ENCODE assay signal across 28 cellular contexts in genomic region chr14:77206877-77207389, GRCh38. TPM values are rescaled to one million over a fixed set of nuclear protein-coding genes. Genes with fewer than 3 reads are reported as not detected.
A peak's percentile ranks its signal among the peaks of the same experiment; 100 is the strongest.
DNase-seq lines count a peak whose midpoint lies in the region; ATAC-seq and TF ChIP-seq lines count a peak whose summit lies in the region.
"Had no signal": no experiment of that assay in that cellular context is flagged by ENCODE, and none has a peak within 500 bp of the region (broad histone marks: within the 10 kb centered on the region; RNA-seq: fewer than 3 reads in every experiment).

No MANE protein-coding gene starts in this region.

- no TSS peak for BruUV-seq in HCT116 (replicated peaks; lab: Mats Ljungman, UMichigan)

- in situ Hi-C loops in brain microvascular endothelial cell (cut with HindIII; ENCODE audit: low pct_ligation_motif_present, low sequenced_read_pairs), result no loop called here

- no peak overlapping the region for H3K4me3 ChIP-seq in HCT116 (replicated peaks in 1 of 2; ENCODE audit: low read depth in 1 of 2, low read length in 2 of 2)
- H3K4me3 ChIP-seq in brain microvascular endothelial cell (ENCODE audit: low read depth, low read length), result no peak overlapping the region
- no peak overlapping the region for H3K4me3 ChIP-seq in CD4-positive, alpha-beta memory T cell (ENCODE audit: low read length in 2 of 2)
- H3K4me3 ChIP-seq: A549, GM23248, left lung, Peyer's patch, prostate gland, SJSA1 had no signal

- H3K79me2 ChIP-seq in HCT116 (ENCODE audit: insufficient read depth, low read length), result no peaks in the 10 kb centered on the region

- H3K9me3 Mint-ChIP-seq in CD4-positive, alpha-beta memory T cell, result peaks cover 0 to 3% (median 0%) of the 10 kb centered on the region in 8 donors
- H3K9me3 Mint-ChIP-seq: activated CD4-positive, alpha-beta memory T cell treated with anti-CD3 and anti-CD28 coated beads for 36 hours; activated naive CD4-positive, alpha-beta T cell treated with anti-CD3 and anti-CD28 coated beads, Interleukin-2, amount 10 ng/mL, durations not matched to agents 7 days and 5 days; activated T-helper 1 cell treated with anti-CD3 and anti-CD28 coated beads, Interleukin-12 subunit alpha, Interleukin-12 subunit beta, Interleukin-2, Interleukin-4 antibody, amounts not matched to agents 30 ng/mL and 10 ng/mL and 1 ng/mL, durations not matched to agents 14 hours and 24 hours and 36 hours; brain; CD8-positive, alpha-beta T cell; stimulated activated naive CD8-positive, alpha-beta T cell treated with anti-CD3 and anti-CD28 coated beads, Interleukin-15, Interleukin-2, amounts not matched to agents 100 ng/mL and 50 ng/mL, for 24 hours had no signal

- H3K4me2 ChIP-seq in HCT116 (ENCODE audit: low read length), result no peak overlapping the region
- H3K4me2 ChIP-seq: A549 had no signal

- H3K36me3 ChIP-seq in HCT116 (ENCODE audit: control insufficient read depth in 1 of 2, insufficient read depth in 2 of 2, low read length in 2 of 2), result no peaks in the 10 kb centered on the region
- H3K36me3 ChIP-seq in brain microvascular endothelial cell (replicated peaks), result no peaks in the 10 kb centered on the region
- H3K36me3 ChIP-seq in CD4-positive, alpha-beta memory T cell (ENCODE audit: insufficient read depth, low read length), result no peaks in the 10 kb centered on the region
- H3K36me3 ChIP-seq: left lung, Peyer's patch, prostate gland, SJSA1 had no signal

- DNase-seq in NCI-H1417 (lab: John Stamatoyannopoulos, UW) (peak in 2 of 3 experiments; percentile 24 to 51), NCI-H1417 treated with DMSO at 0.1 percent for 48 hours (lab: John Stamatoyannopoulos, UW) (no peak), HCT116 (ENCODE audit: low read depth, low spot score) (no peak), brain microvascular endothelial cell (no peak), SIG-M5 (lab: John Stamatoyannopoulos, UW) (no peak)
- no peak for DNase-seq in stimulated activated CD4-positive, alpha-beta T cell treated with anti-CD3 and anti-CD28 coated beads, Interleukin-2, amount 100 ng/mL, for 24 hours
- DNase-seq in CD4-positive, alpha-beta memory T cell, result no peak
- DNase-seq: activated CD4-positive, alpha-beta memory T cell treated with anti-CD3 and anti-CD28 coated beads for 36 hours; activated CD4-positive, CD25-positive, alpha-beta regulatory T cell treated with anti-CD3 and anti-CD28 coated beads, Interleukin-2, amount 50 U/mL, for 72 hours; activated CD8-positive, alpha-beta memory T cell treated with anti-CD3 and anti-CD28 coated beads, Interleukin-2, amount 50 U/mL, for 4 hours; activated naive CD4-positive, alpha-beta T cell treated with anti-CD3 and anti-CD28 coated beads, Interleukin-2, amount 10 ng/mL, durations not matched to agents 7 days and 5 days; AML-193; CD8-positive, alpha-beta T cell; GM23248; Kasumi-1; left lung; NCI-H2029; NCI-H446 treated with DMSO at 0.1 percent for 48 hours; Peyer's patch; stimulated activated CD4-positive, alpha-beta T cell treated with anti-CD3 and anti-CD28 coated beads, Interleukin-15, amount 100 ng/mL, for 24 hours had no signal

- H3K36me3 Mint-ChIP-seq in CD4-positive, alpha-beta memory T cell, result no peaks in the 10 kb centered on the region
- H3K36me3 Mint-ChIP-seq: activated CD4-positive, alpha-beta memory T cell treated with anti-CD3 and anti-CD28 coated beads for 36 hours; activated naive CD4-positive, alpha-beta T cell treated with anti-CD3 and anti-CD28 coated beads, Interleukin-2, amount 10 ng/mL, durations not matched to agents 7 days and 5 days; CD8-positive, alpha-beta T cell had no signal

- H3K27me3 Mint-ChIP-seq in CD4-positive, alpha-beta memory T cell, result peaks cover 6 to 7% of the 10 kb centered on the region in 2 donors
- H3K27me3 Mint-ChIP-seq: stimulated activated naive CD8-positive, alpha-beta T cell treated with anti-CD3 and anti-CD28 coated beads, Interleukin-15, Interleukin-2, amounts not matched to agents 100 ng/mL and 50 ng/mL, for 24 hours had no signal

- no peaks in the 10 kb centered on the region for H3K9me3 ChIP-seq in HCT116 (ENCODE audit: control insufficient read depth in 1 of 2, insufficient read depth in 1 of 2, low read depth in 1 of 2, low read length in 2 of 2)
- H3K9me3 ChIP-seq in CD4-positive, alpha-beta memory T cell (ENCODE audit: control insufficient read depth in 1 of 2, low read length in 2 of 2), result no peaks in the 10 kb centered on the region
- H3K9me3 ChIP-seq: A549, left lung, Peyer's patch, prostate gland, SJSA1 had no signal

- RAD21 ChIA-PET in HCT116 (lab: Charles Lee; ENCODE audit: low non-redundant PET in 1 of 2, low total read pairs in 2 of 2, uncharacterized antibody in 2 of 2, unreplicated experiment in 2 of 2), result interaction anchor here in 1 of 2 experiments (0.6 kb wide), 1 partner anchor 69 kb away, joined by 3 read pairs; no protein-coding TSS in a partner anchor

- TF ChIP-seq CTCF in 22Rv1 (IDR thresholded peaks at IDR 0.05) (peak; percentile 18), HCT116 (IDR thresholded peaks at IDR 0.05 in 2 of 3, conservative IDR thresholded peaks at IDR 0.05 in 1 of 3; ENCODE audit: borderline replicate concordance in 1 of 3, insufficient read depth in 1 of 3, low read depth in 2 of 3, low read length in 2 of 3) (peak; percentile 8 to 17 (median 13); a peak in 2 of 6 replicates), brain microvascular endothelial cell (IDR thresholded peaks at IDR 0.05; ENCODE audit: low read depth, low read length, missing control alignments) (peak; percentile 10)

- no peak overlapping the region for H3K4me3 Mint-ChIP-seq in CD4-positive, alpha-beta memory T cell
- H3K4me3 Mint-ChIP-seq: activated CD4-positive, alpha-beta memory T cell treated with anti-CD3 and anti-CD28 coated beads for 36 hours; activated naive CD4-positive, alpha-beta T cell treated with anti-CD3 and anti-CD28 coated beads, Interleukin-2, amount 10 ng/mL, durations not matched to agents 7 days and 5 days; activated T-helper 1 cell treated with anti-CD3 and anti-CD28 coated beads, Interleukin-12 subunit alpha, Interleukin-12 subunit beta, Interleukin-2, Interleukin-4 antibody, amounts not matched to agents 30 ng/mL and 10 ng/mL and 1 ng/mL, durations not matched to agents 14 hours and 24 hours and 36 hours; CD8-positive, alpha-beta T cell; stimulated activated naive CD8-positive, alpha-beta T cell treated with anti-CD3 and anti-CD28 coated beads, Interleukin-15, Interleukin-2, amounts not matched to agents 100 ng/mL and 50 ng/mL, for 24 hours had no signal

- intact Hi-C loops in HCT116 (cut with micrococcal nuclease), result no loop called here
- intact Hi-C loops in CD4-positive, alpha-beta memory T cell (cut with micrococcal nuclease), result no loop called here

- TF ChIP-seq POLR2A in HCT116 (IDR thresholded peaks at IDR 0.05; ENCODE audit: borderline replicate concordance, extremely low read depth, insufficient read depth, insufficient read length), result no peak

- no peaks in the 10 kb centered on the region for H3K27me3 ChIP-seq in HCT116 (ENCODE audit: insufficient read depth, low read length)
- no peaks in the 10 kb centered on the region for H3K27me3 ChIP-seq in brain microvascular endothelial cell (replicated peaks)
- no peaks in the 10 kb centered on the region for H3K27me3 ChIP-seq in CD4-positive, alpha-beta memory T cell (ENCODE audit: insufficient read depth, low read length)
- H3K27me3 ChIP-seq: Peyer's patch, SJSA1 had no signal

- no peaks in the 10 kb centered on the region for H3K9me2 ChIP-seq in HCT116 (ENCODE audit: insufficient read depth)

- H3K4me1 Mint-ChIP-seq in CD4-positive, alpha-beta memory T cell, result no peaks in the 10 kb centered on the region
- H3K4me1 Mint-ChIP-seq: activated naive CD4-positive, alpha-beta T cell treated with anti-CD3 and anti-CD28 coated beads, Interleukin-2, amount 10 ng/mL, durations not matched to agents 7 days and 5 days had no signal

- H2AFZ ChIP-seq in HCT116 (ENCODE audit: low read depth, low read length, poor library complexity, severe bottlenecking), result no peak overlapping the region
- H2AFZ ChIP-seq: GM23248 had no signal

- POLR2A ChIA-PET in HCT116 (lab: Charles Lee), result no interaction called here
- POLR2A ChIA-PET in CD4-positive, alpha-beta memory T cell (lab: Charles Lee; ENCODE audit: partially characterized antibody), result no interaction called here

- H3K4me1 ChIP-seq in HCT116 (ENCODE audit: control insufficient read depth in 1 of 2, insufficient read depth in 2 of 2, low read length in 2 of 2), result no peaks in the 10 kb centered on the region
- no peaks in the 10 kb centered on the region for H3K4me1 ChIP-seq in CD4-positive, alpha-beta memory T cell (ENCODE audit: insufficient read depth, low read length)
- H3K4me1 ChIP-seq: A549, left lung, Peyer's patch, prostate gland, SJSA1 had no signal

- CTCF ChIA-PET in HCT116 (lab: Charles Lee), result no interaction called here
- CTCF ChIA-PET in CD4-positive, alpha-beta memory T cell (lab: Charles Lee; ENCODE audit: partially characterized antibody), result no interaction called here

- no peak overlapping the region for H3K9ac ChIP-seq in HCT116 (ENCODE audit: low read length)
- H3K9ac ChIP-seq: GM23248 had no signal

- no peak overlapping the region for H3K27ac ChIP-seq in 22Rv1
- H3K27ac ChIP-seq in HCT116 (ENCODE audit: low read depth, low read length), result no peak overlapping the region
- no peak overlapping the region for H3K27ac ChIP-seq in brain microvascular endothelial cell
- no peak overlapping the region for H3K27ac ChIP-seq in CD4-positive, alpha-beta memory T cell (ENCODE audit: low read depth, low read length)
- H3K27ac ChIP-seq: A549, GM23248, HL-60, left lung, Peyer's patch, prostate gland, SJSA1 had no signal

- peak overlapping the region in 1 of 7 donors; percentile 58 for H3K27ac Mint-ChIP-seq in CD4-positive, alpha-beta memory T cell
- H3K27ac Mint-ChIP-seq: activated CD4-positive, alpha-beta memory T cell treated with anti-CD3 and anti-CD28 coated beads for 36 hours; activated naive CD4-positive, alpha-beta T cell treated with anti-CD3 and anti-CD28 coated beads, Interleukin-2, amount 10 ng/mL, durations not matched to agents 7 days and 5 days; activated T-helper 1 cell treated with anti-CD3 and anti-CD28 coated beads, Interleukin-12 subunit alpha, Interleukin-12 subunit beta, Interleukin-2, Interleukin-4 antibody, amounts not matched to agents 30 ng/mL and 10 ng/mL and 1 ng/mL, durations not matched to agents 14 hours and 24 hours and 36 hours; CD8-positive, alpha-beta T cell; stimulated activated naive CD8-positive, alpha-beta T cell treated with anti-CD3 and anti-CD28 coated beads, Interleukin-15, Interleukin-2, amounts not matched to agents 100 ng/mL and 50 ng/mL, for 24 hours had no signal

- H4K20me1 ChIP-seq in HCT116 (ENCODE audit: insufficient read depth), result no peaks in the 10 kb centered on the region

- ATAC-seq in HCT116, result no peak
- ATAC-seq: A549; CD8-positive, alpha-beta T cell; left lung had no signal

- 0 out of 2 replicates have a peak, but pooled peaks have one; percentile 21 for TF ChIP-seq RAD21 in HCT116 (IDR thresholded peaks at IDR 0.05; ENCODE audit: low read depth)

TF ChIP-seq in HCT116, 20 proteins besides CTCF, POLR2A, EP300 and RAD21 (continues in another document):
- TF ChIP-seq POLR2AphosphoS5 (IDR thresholded peaks at IDR 0.05; ENCODE audit: low read depth, low read length), result no peak
- TF ChIP-seq EZH2 (IDR thresholded peaks at IDR 0.05), result no peak
- no peak for TF ChIP-seq FOSL1 (IDR thresholded peaks at IDR 0.05; ENCODE audit: low read depth)

RNA-seq across cellular contexts. Expression of gene TMEM63C, which starts 25.3 kb away (rescaled TPM):
- total RNA-seq in HCT116 (2021; ENCODE audit: unreplicated experiment), result 5.7 TPM
- 4.9 and 5.4 TPM in 2 replicates for polyA plus RNA-seq in HCT116 (2012)
- 1 to 10 TPM in 1 of 2 experiments, under 1 TPM in 1; 0.36 to 1.7 TPM for total RNA-seq in CD4-positive, alpha-beta memory T cell
- polyA plus RNA-seq in CD4-positive, alpha-beta memory T cell, result not detected
- total RNA-seq: GM23248 had no signal
- polyA plus RNA-seq: GM23248 had no signal

Comparison
In these comparisons a context has a peak if more than half of its experiments do, and no peak if none do; other contexts are left out.
1. DNase-seq: peak in NCI-H1417 (2 of 3); none in NCI-H1417 treated with DMSO at 0.1 percent for 48 hours (single experiment), HCT116 (single experiment), brain microvascular endothelial cell (single experiment), SIG-M5 (single experiment), stimulated activated CD4-positive, alpha-beta T cell treated with anti-CD3 and anti-CD28 coated beads, Interleukin-2, amount 100 ng/mL, for 24 hours (0 of 2) and CD4-positive, alpha-beta memory T cell (0 of 5).
2. Peak in every context shown above with its lines, with median percentiles within 50 percentile points of each other: CTCF ChIP-seq.